ENCODE assay signal across 8 cellular contexts in genomic region chr6:163414367-163415175, GRCh38. TPM values are rescaled to one million over a fixed set of nuclear protein-coding genes. Genes with fewer than 3 reads are reported as not detected.
DNase-seq lines count a peak whose midpoint lies in the region; ATAC-seq, FAIRE-seq and TF ChIP-seq lines count a peak whose summit lies in the region.

QKI (plus strand) TSS chr6:163414718; CDS start chr6:163415194, 476 bp downstream.

- peak within 1 kb of the TSS; percentile 99 to 100 (median 99) for H3K27ac ChIP-seq in stomach

- peak within 1 kb of the TSS; percentile 90 for H3K4me3 Mint-ChIP-seq in neural crest cell

- WGBS in stomach, 5 donors = 0 to 3% (median 1%) methylated on average over 2 to 133 of the region's 141 CpGs

- peak; percentile 83 for FAIRE-seq in GM19239 (lab: Jason Lieb, UNC)

- no peak for TF ChIP-seq POLR2A in stomach (IDR thresholded peaks at IDR 0.05)

- no peak for TF ChIP-seq CTCF in BJ (IDR thresholded peaks at IDR 0.05; ENCODE audit: insufficient read depth, low read depth, low read length)
- no peak for TF ChIP-seq CTCF in neural crest cell (conservative IDR thresholded peaks at IDR 0.05)
- no peak for TF ChIP-seq CTCF in stomach (IDR thresholded peaks at IDR 0.05)

- ATAC-seq in HG03442 (IDR thresholded peaks at IDR 0.05; ENCODE audit: unreplicated experiment) = peak; percentile 35

- H3K27me3 Mint-ChIP-seq in neural crest cell (ENCODE audit: low read depth) = no peaks in the 10 kb centered on the region

- DNase-seq in BJ (ENCODE audit: low read depth) (no peak), GM19239 (ENCODE audit: insufficient read length, low spot score) (peak; percentile 57), RPMI7951 (ENCODE audit: low read depth) (peak; percentile 82), fibroblast of the conjunctiva (ENCODE audit: low read depth) (peak; percentile 71), neural crest cell (ENCODE audit: low read depth, low spot score) (peak; percentile 57), stomach (peak; percentile 84)
- peak; percentile 73 for DNase-seq in activated T-helper 9 cell treated with anti-CD3 and anti-CD28 coated beads, Interleukin-2, amount 50 U/mL, for 16 hours (ENCODE audit: low read depth)

- peaks cover 49% of the 10 kb centered on the region for H3K4me1 Mint-ChIP-seq in neural crest cell

- H3K9me3 Mint-ChIP-seq in neural crest cell = peaks cover 3% of the 10 kb centered on the region

- H3K27me3 ChIP-seq in BJ (ENCODE audit: control insufficient read depth, insufficient read depth, low read length) (no peaks in the 10 kb centered on the region), stomach (no peaks in the 10 kb centered on the region)

- CTCF ChIA-PET in BJ (lab: Yijun Ruan, JAX) = no interaction called here

- H3K9me3 ChIP-seq in stomach = no peaks in the 10 kb centered on the region

- H3K36me3 Mint-ChIP-seq in neural crest cell (ENCODE audit: low read depth) = peaks cover 12% of the 10 kb centered on the region

- POLR2A ChIA-PET in BJ (lab: Charles Lee) = interaction anchor here (0.7 kb wide), 1 partner anchor 345 kb away, joined by 3 read pairs; no protein-coding TSS in a partner anchor

- H3K27ac Mint-ChIP-seq in neural crest cell (ENCODE audit: unreplicated experiment) = no peak within 1 kb of the TSS

- peaks cover 0 to 38% (median 23%) of the 10 kb centered on the region in 4 donors for H3K4me1 ChIP-seq in stomach

- intact Hi-C loops in stomach (cut with DNase I; ENCODE audit: low total_unique reads) = no loop called here

- H3K4me3 ChIP-seq in BJ (ENCODE audit: low read depth, low read length) (peak within 1 kb of the TSS; percentile 94), stomach (peak within 1 kb of the TSS; percentile 78 to 97 (median 96))

- no peak for TF ChIP-seq EP300 in stomach (IDR thresholded peaks at IDR 0.05)

- H3K36me3 ChIP-seq in BJ (ENCODE audit: control insufficient read depth, insufficient read depth, low read length) (no peaks in the 10 kb centered on the region), stomach (no peaks in the 10 kb centered on the region)

RNA-seq across cellular contexts. Expression of gene QKI, which starts in this region (rescaled TPM):
- polyA plus RNA-seq in BJ (2011; rRNA removed) = 114 and 143 TPM in 2 replicates
- polyA minus RNA-seq in BJ (2011; rRNA and poly(A)+ RNA removed) = 158 and 228 TPM in 2 replicates
- total RNA-seq in RPMI7951 (2014; rRNA removed; shearing (Covaris generic)) = 147 and 192 TPM in 2 replicates
- total RNA-seq in neural crest cell = 260 and 267 TPM in 2 replicates
- total RNA-seq in stomach = 100 to 1,000 TPM in 2 of 5 donors, 10 to 100 TPM in 3; 13.9 to 261 (median 76.7) TPM
- polyA plus RNA-seq in stomach = 10 to 100 TPM in 2 of 3 donors, 1 to 10 TPM in 1; 8.0 to 25.5 (median 20.2) TPM
